ENCODE assay signal across 1 cellular context in the genomic region with DNA sequence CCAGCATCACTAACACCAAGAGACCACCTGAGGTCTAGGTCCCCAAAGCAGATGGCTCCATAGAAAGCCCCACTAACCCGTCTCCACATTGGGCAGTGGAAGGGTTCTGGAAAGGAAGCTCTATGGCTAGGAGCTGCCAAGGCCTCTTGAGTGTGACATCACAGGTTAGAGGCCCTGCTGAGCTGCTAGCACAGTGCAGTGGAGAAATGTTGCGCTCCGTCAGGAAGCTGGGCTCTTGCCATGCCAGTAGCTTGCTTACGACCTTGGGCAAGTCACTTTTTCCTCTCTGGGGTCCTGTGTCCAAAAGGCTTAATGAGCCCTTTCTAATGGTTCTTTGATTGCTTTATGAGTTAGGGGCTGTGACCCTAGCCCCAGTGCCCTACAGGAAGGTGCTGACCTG.
TF ChIP-seq lines count a peak whose summit lies in the region.

No MANE protein-coding gene starts in this region.

TF ChIP-seq in HepG2, 621 proteins besides CTCF, POLR2A, EP300 and RAD21 (continued from another document):
- TF ChIP-seq, protein P1, sequence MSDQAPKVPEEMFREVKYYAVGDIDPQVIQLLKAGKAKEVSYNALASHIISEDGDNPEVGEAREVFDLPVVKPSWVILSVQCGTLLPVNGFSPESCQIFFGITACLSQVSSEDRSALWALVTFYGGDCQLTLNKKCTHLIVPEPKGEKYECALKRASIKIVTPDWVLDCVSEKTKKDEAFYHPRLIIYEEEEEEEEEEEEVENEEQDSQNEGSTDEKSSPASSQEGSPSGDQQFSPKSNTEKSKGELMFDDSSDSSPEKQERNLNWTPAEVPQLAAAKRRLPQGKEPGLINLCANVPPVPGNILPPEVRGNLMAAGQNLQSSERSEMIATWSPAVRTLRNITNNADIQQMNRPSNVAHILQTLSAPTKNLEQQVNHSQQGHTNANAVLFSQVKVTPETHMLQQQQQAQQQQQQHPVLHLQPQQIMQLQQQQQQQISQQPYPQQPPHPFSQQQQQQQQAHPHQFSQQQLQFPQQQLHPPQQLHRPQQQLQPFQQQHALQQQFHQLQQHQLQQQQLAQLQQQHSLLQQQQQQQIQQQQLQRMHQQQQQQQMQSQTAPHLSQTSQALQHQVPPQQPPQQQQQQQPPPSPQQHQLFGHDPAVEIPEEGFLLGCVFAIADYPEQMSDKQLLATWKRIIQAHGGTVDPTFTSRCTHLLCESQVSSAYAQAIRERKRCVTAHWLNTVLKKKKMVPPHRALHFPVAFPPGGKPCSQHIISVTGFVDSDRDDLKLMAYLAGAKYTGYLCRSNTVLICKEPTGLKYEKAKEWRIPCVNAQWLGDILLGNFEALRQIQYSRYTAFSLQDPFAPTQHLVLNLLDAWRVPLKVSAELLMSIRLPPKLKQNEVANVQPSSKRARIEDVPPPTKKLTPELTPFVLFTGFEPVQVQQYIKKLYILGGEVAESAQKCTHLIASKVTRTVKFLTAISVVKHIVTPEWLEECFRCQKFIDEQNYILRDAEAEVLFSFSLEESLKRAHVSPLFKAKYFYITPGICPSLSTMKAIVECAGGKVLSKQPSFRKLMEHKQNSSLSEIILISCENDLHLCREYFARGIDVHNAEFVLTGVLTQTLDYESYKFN (CRISPR knock-in tag; conservative IDR thresholded peaks at IDR 0.05), result no peak
- TF ChIP-seq POLR2G (IDR thresholded peaks at IDR 0.05; ENCODE audit: low read depth, low read length) (peak; percentile 44; the same call in 1 of the 2 replicates), AHR (CRISPR knock-in tag; IDR thresholded peaks at IDR 0.05) (no peak), RBM22 (optimal IDR thresholded peaks at IDR 0.05; ENCODE audit: low read length) (peak; percentile 82), TAF15 (IDR thresholded peaks at IDR 0.05; ENCODE audit: low read depth, low read length, poor library complexity, severe bottlenecking) (no peak)
- TF ChIP-seq, protein P2, sequence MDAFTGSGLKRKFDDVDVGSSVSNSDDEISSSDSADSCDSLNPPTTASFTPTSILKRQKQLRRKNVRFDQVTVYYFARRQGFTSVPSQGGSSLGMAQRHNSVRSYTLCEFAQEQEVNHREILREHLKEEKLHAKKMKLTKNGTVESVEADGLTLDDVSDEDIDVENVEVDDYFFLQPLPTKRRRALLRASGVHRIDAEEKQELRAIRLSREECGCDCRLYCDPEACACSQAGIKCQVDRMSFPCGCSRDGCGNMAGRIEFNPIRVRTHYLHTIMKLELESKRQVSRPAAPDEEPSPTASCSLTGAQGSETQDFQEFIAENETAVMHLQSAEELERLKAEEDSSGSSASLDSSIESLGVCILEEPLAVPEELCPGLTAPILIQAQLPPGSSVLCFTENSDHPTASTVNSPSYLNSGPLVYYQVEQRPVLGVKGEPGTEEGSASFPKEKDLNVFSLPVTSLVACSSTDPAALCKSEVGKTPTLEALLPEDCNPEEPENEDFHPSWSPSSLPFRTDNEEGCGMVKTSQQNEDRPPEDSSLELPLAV (CRISPR knock-in tag; conservative IDR thresholded peaks at IDR 0.05; ENCODE audit: low read depth), result no peak
- TF ChIP-seq, protein P3, sequence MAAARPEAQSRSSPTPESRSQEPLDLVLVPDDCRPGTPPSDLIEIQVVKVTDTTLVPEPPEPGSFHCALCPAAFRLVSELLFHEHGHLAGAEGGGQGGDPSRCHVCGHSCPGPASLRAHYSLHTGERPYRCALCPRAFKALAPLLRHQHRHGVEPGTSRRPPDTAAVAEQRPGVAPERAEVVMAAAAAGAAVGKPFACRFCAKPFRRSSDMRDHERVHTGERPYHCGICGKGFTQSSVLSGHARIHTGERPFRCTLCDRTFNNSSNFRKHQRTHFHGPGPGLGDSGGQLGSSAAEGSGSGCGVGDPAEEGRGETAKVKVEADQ (CRISPR knock-in tag; IDR thresholded peaks at IDR 0.05; ENCODE audit: borderline replicate concordance), result no peak
